Comparison of ENCODE assay signal across 12 cellular contexts in the genomic region with DNA sequence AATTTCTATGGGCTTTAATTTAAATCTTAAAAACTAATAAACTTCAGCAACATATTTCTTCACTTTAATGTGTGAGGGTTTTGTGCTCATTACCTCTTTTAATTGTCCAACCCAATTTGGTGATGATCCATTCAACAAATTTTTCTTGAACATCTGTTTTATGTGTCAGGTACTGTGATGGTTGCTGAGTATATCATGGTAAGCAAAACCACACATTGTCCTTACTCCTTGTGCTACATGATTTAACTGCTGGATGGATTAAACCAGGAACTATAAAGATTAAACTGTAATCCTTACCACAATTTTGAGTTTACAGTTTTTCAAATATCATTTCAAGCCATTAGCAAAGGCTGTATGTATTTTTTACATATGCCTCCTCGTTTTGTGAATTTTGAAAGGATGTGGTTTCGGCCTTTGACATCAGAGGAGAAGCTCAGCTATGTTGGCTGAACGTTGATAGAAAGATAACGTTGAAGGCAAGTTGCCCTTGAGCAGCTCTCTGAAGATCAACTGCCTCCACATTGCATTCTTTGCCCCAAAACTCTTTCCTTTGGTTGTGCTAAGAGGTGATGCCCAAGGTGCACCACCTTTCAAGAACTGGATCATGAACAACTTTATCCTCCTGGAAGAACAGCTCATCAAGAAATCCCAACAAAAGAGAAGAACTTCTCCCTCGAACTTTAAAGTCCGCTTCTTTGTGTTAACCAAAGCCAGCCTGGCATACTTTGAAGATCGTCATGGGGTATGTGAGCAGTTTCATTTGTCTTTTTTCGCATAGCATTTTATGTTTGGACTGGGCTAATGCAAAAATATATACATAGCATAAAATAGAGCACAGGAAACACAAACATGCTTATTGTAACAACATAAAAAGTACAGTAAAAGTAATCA. TPM values are rescaled to one million over a fixed set of nuclear protein-coding genes. Genes with fewer than 3 reads are reported as not detected.
DNase-seq lines count a peak whose midpoint lies in the region; ATAC-seq, FAIRE-seq and TF ChIP-seq lines count a peak whose summit lies in the region.
"Had no signal": no experiment of that assay in that cellular context is flagged by ENCODE, and none has a peak within 500 bp of the region (broad histone marks: within the 10 kb centered on the region; RNA-seq: fewer than 3 reads in every experiment).

ITK (plus strand) TSS at position 467 of the 891 bp plus-strand sequence; CDS start at position 605, 138 bp downstream.

- H3K9me3 Mint-ChIP-seq in activated naive CD8-positive, alpha-beta T cell (ENCODE audit: low read depth): no peaks in the 10 kb centered on the region

- H3K4me1 ChIP-seq in Peyer's patch: no peaks in the 10 kb centered on the region
- H3K4me1 ChIP-seq in spleen: peaks cover 0 to 10% (median 4%) of the 10 kb centered on the region in 6 donors

- FAIRE-seq in GM12891 (lab: Jason Lieb, UNC): peak; percentile 43

- no peaks in the 10 kb centered on the region for H3K27me3 ChIP-seq in Peyer's patch
- H3K27me3 ChIP-seq in spleen (replicated peaks in 1 of 7): no peaks in the 10 kb centered on the region

- H3K36me3 ChIP-seq in Peyer's patch: no peaks in the 10 kb centered on the region
- H3K36me3 ChIP-seq in spleen: no peaks in the 10 kb centered on the region

- intact Hi-C loops in spleen (cut with DNase I; ENCODE audit: low total_unique reads): no loop called here

- peak within 1 kb of the TSS; percentile 99 for H3K4me3 Mint-ChIP-seq in activated naive CD8-positive, alpha-beta T cell

- peaks cover 25% of the 10 kb centered on the region for H3K36me3 Mint-ChIP-seq in activated naive CD8-positive, alpha-beta T cell

- TF ChIP-seq POLR2A in GM12891 (IDR thresholded peaks at IDR 0.05; ENCODE audit: low read depth, low read length) (no peak), Peyer's patch (IDR thresholded peaks at IDR 0.05) (peak; percentile 14 to 56), spleen (IDR thresholded peaks at IDR 0.05) (no peak)

- peak within 1 kb of the TSS; percentile 52 to 62 (median 62) for H3K27ac ChIP-seq in Peyer's patch
- H3K27ac ChIP-seq in spleen: peak within 1 kb of the TSS; percentile 45 to 85 (median 67)
- H3K27ac ChIP-seq: C4-2B had no signal

- ATAC-seq in HG02885 (IDR thresholded peaks at IDR 0.05; ENCODE audit: poor library complexity, unreplicated experiment): no peak

- no peaks in the 10 kb centered on the region for H3K9me3 ChIP-seq in Peyer's patch
- no peaks in the 10 kb centered on the region for H3K9me3 ChIP-seq in spleen

- H3K4me3 ChIP-seq in Peyer's patch (peak within 1 kb of the TSS; percentile 22 to 36 (median 26)), spleen (peak within 1 kb of the TSS; percentile 30 to 65 (median 36))

- no peaks in the 10 kb centered on the region for H3K27me3 Mint-ChIP-seq in activated naive CD8-positive, alpha-beta T cell

- H3K27ac Mint-ChIP-seq in activated naive CD8-positive, alpha-beta T cell: peak within 1 kb of the TSS; percentile 100

- WGBS in spleen, 5 donors: 58 to 68% (median 63%) methylated on average over 8 of the region's 8 CpGs

- DNase-seq in GM12891 (ENCODE audit: insufficient read length, low spot score) (no peak), Peyer's patch (peak in 2 of 3 donors; percentile 30 to 62), spleen (no peak), SKM-1 treated with dmso at 0.1 percent for 144 hours (lab: John Stamatoyannopoulos, UW; ENCODE audit: unreplicated experiment) (no peak), DMS153 (lab: John Stamatoyannopoulos, UW) (no peak)
- DNase-seq: cerebellar nuclear complex, erythroblast, hippocampal formation, Karpas-422 had no signal

- peaks cover 52% of the 10 kb centered on the region for H3K4me1 Mint-ChIP-seq in activated naive CD8-positive, alpha-beta T cell (ENCODE audit: low read depth)

- TF ChIP-seq CTCF in Peyer's patch (IDR thresholded peaks at IDR 0.05) (no peak), spleen (IDR thresholded peaks at IDR 0.05 in 8 of 11, conservative IDR thresholded peaks at IDR 0.05 in 3 of 11) (no peak)

TF ChIP-seq in GM12891, 5 proteins besides CTCF, POLR2A, EP300 and RAD21:
- no peak for TF ChIP-seq POLR2AphosphoS5 (IDR thresholded peaks at IDR 0.05; ENCODE audit: low read depth, low read length)
- TF ChIP-seq TAF1 (IDR thresholded peaks at IDR 0.05; ENCODE audit: low read depth, low read length): no peak
- no peak for TF ChIP-seq POU2F2 (IDR thresholded peaks at IDR 0.05; ENCODE audit: low read depth, low read length)
- TF ChIP-seq SPI1 (IDR thresholded peaks at IDR 0.05; ENCODE audit: low read depth, low read length): no peak
- TF ChIP-seq PAX5 (IDR thresholded peaks at IDR 0.05; ENCODE audit: insufficient read depth, low read length, severe bottlenecking): no peak

RNA-seq across cellular contexts. Expression of gene ITK, which starts in this region (rescaled TPM):
- 1.1 TPM for polyA plus RNA-seq in GM12891 (2012; ENCODE audit: low read depth, missing spikeins)
- total RNA-seq in Peyer's patch (10 to 100 TPM in 1 of 4 donors, 1 to 10 TPM in 3; 6.7 to 16.5 (median 6.9) TPM), spleen (10 to 100 TPM; 34.1 to 81.1 (median 45.6) TPM)
- 10 to 100 TPM in 1 of 3 donors, 1 to 10 TPM in 2; 5.6 to 12.1 (median 8.0) TPM for polyA plus RNA-seq in spleen

Comparison
In these comparisons a context has a peak if more than half of its experiments do, and no peak if none do; other contexts are left out.
1. DNase-seq: peak in Peyer's patch (2 of 3); none in GM12891 (single experiment), spleen (single experiment), SKM-1 treated with dmso at 0.1 percent for 144 hours (single experiment) and DMS153 (single experiment).
2. POLR2A ChIP-seq: peak in Peyer's patch (2 of 2); none in GM12891 (single experiment) and spleen (0 of 3).